19 cellular contexts compared by ENCODE assay signal in genomic region chr9:115680226-115680625, GRCh38.
DNase-seq lines count a peak whose midpoint lies in the region; ATAC-seq and TF ChIP-seq lines count a peak whose summit lies in the region.
"Had no signal": no experiment of that assay in that cellular context is flagged by ENCODE, and none has a peak within 500 bp of the region (broad histone marks: within the 10 kb centered on the region; RNA-seq: fewer than 3 reads in every experiment).

No MANE protein-coding gene starts in this region.

- no peak for TF ChIP-seq RAD21 in IMR-90 (IDR thresholded peaks at IDR 0.05; ENCODE audit: low read length)

- H3K23ac ChIP-seq in IMR-90 (ENCODE audit: low read depth, low read length) = peak overlapping the region; percentile 21; the same call in 1 of the 2 replicates

- H3K56ac ChIP-seq in IMR-90 (ENCODE audit: extremely low read depth, insufficient read depth, low read length) = no peak overlapping the region

- peak overlapping the region; percentile 50 for H4K91ac ChIP-seq in IMR-90 (ENCODE audit: insufficient read depth, low read depth, low read length)

- no peaks in the 10 kb centered on the region for H4K20me1 ChIP-seq in IMR-90 (ENCODE audit: insufficient read depth, low read length)

- H2BK5ac ChIP-seq in IMR-90 (ENCODE audit: low read depth, low read length, poor library complexity, severe bottlenecking) = no peak overlapping the region

- peaks cover 3% of the 10 kb centered on the region; the same call in 1 of the 2 replicates for H3K9me1 ChIP-seq in IMR-90 (ENCODE audit: insufficient read depth, low read length)

- H2AFZ ChIP-seq in ACC112 (ENCODE audit: low read length, unreplicated experiment) (peak overlapping the region; percentile 81), IMR-90 (replicated peaks; ENCODE audit: low read length, poor library complexity) (no peak overlapping the region)

- DNase-seq in IMR-90 = peak; percentile 42
- DNase-seq in astrocyte of the spinal cord (ENCODE audit: low read depth, low spot score) = peak; percentile 18
- DNase-seq in foreskin keratinocyte = no peak
- DNase-seq in OCI-M2 (lab: John Stamatoyannopoulos, UW; ENCODE audit: unreplicated experiment) = no peak
- DNase-seq in ecto neural progenitor cell (ENCODE audit: low spot score) = no peak
- DNase-seq in LoVo (ENCODE audit: low spot score) = no peak
- no peak for DNase-seq in HK-2 (ENCODE audit: unreplicated experiment)
- DNase-seq: DMS 273 treated with DMSO at 0.1 percent for 48 hours, KBM-7, NCI-H1048, NCI-H2081 treated with DMSO at 0.1 percent for 48 hours, NCI-H2227 treated with DMSO at 0.1 percent for 48 hours, NCI-H524 had no signal

- no peaks in the 10 kb centered on the region for H3K9me3 ChIP-seq in IMR-90 (ENCODE audit: control insufficient read depth, insufficient read depth, low read length)

- TF ChIP-seq CTCF in IMR-90 (conservative IDR thresholded peaks at IDR 0.05; ENCODE audit: low read depth, low read length) (no peak), astrocyte of the spinal cord (IDR thresholded peaks at IDR 0.05; ENCODE audit: low read depth, low read length) (no peak), foreskin keratinocyte (conservative IDR thresholded peaks at IDR 0.05) (no peak)

- TF ChIP-seq POLR2A in IMR-90 (IDR thresholded peaks at IDR 0.05; ENCODE audit: low read depth, low read length) = no peak

- H3K27ac ChIP-seq in ACC112 (ENCODE audit: low read depth, low read length) = peak overlapping the region; percentile 42
- H3K27ac ChIP-seq in IMR-90 (ENCODE audit: insufficient read depth, low read length) = no peak overlapping the region
- H3K27ac ChIP-seq in foreskin keratinocyte = peak overlapping the region; percentile 28
- H3K27ac ChIP-seq: C4-2B had no signal

- intact Hi-C loops in IMR-90 (cut with micrococcal nuclease) = no loop called here

- no peak for ATAC-seq in IMR-90 (ENCODE audit: low read depth)
- no peak for ATAC-seq in foreskin keratinocyte
- ATAC-seq: A549, HCT116, Panc1, Right ventricle myocardium inferior had no signal

- H2BK120ac ChIP-seq in IMR-90 (ENCODE audit: low read depth, low read length) = peak overlapping the region; percentile 72

- H3K4me2 ChIP-seq in IMR-90 (ENCODE audit: low read depth, low read length) = no peak overlapping the region; the same call in 1 of the 2 replicates
- H3K4me2 ChIP-seq: A549 had no signal

- POLR2A ChIA-PET in IMR-90 (lab: Charles Lee; ENCODE audit: unreplicated experiment) = no interaction called here

- peak overlapping the region; percentile 20 to 63; a peak in 2 of 4 replicates for H4K8ac ChIP-seq in IMR-90 (ENCODE audit: low read depth in 2 of 2, low read length in 2 of 2)

- CTCF ChIA-PET in IMR-90 (lab: Yijun Ruan, JAX) = interaction anchor here (0.5 kb wide), 1 partner anchor 9 kb away, joined by 3 read pairs; no protein-coding TSS in a partner anchor

- H3K36me3 ChIP-seq in ACC112 (ENCODE audit: insufficient read depth, low read length) (peaks cover 27% of the 10 kb centered on the region), IMR-90 (ENCODE audit: control insufficient read depth, insufficient read depth, low read length) (no peaks in the 10 kb centered on the region)

- no peak overlapping the region for H2AK9ac ChIP-seq in IMR-90 (replicated peaks; ENCODE audit: low read depth, low read length, poor library complexity)

- no CpG with 5 or more reads among the region's 1 CpG for WGBS in IMR-90 (ENCODE audit: extremely low coverage in 2 of 2, insufficient read length in 1 of 2), 2 experiments

- no peaks in the 10 kb centered on the region for H3K79me2 ChIP-seq in ACC112 (ENCODE audit: control insufficient read depth, insufficient read depth, low read length, unreplicated experiment)

- H4K5ac ChIP-seq in IMR-90 (ENCODE audit: low read depth, low read length) = peak overlapping the region; percentile 74; the same call in 1 of the 2 replicates

- H3K79me1 ChIP-seq in IMR-90 (ENCODE audit: low read depth in 1 of 2, low read length in 2 of 2) = no peaks in the 10 kb centered on the region

- peak overlapping the region; percentile 0; the same call in 1 of the 2 replicates for H2AK5ac ChIP-seq in IMR-90 (ENCODE audit: low read depth, low read length)

- H2BK15ac ChIP-seq in IMR-90 (ENCODE audit: low read depth, low read length) = peak overlapping the region; percentile 57; the same call in 2 of the 3 replicates

- H3K27me3 ChIP-seq in ACC112 (ENCODE audit: insufficient read depth, low read length) (no peaks in the 10 kb centered on the region), IMR-90 (ENCODE audit: control insufficient read depth, insufficient read depth, low read length) (no peaks in the 10 kb centered on the region), foreskin keratinocyte (no peaks in the 10 kb centered on the region)

- in situ Hi-C loops in IMR-90 (cut with MboI; ENCODE audit: low sequenced_read_pairs) = no loop called here
- in situ Hi-C loops in astrocyte of the spinal cord (cut with HindIII; ENCODE audit: low sequenced_read_pairs) = no loop called here

- peak overlapping the region; percentile 88; the same call in 1 of the 2 replicates for H3K4ac ChIP-seq in IMR-90 (ENCODE audit: low read depth, low read length)

- H2BK20ac ChIP-seq in IMR-90 (ENCODE audit: low read depth, low read length) = peak overlapping the region; percentile 87

- peak overlapping the region; percentile 34 for H3K14ac ChIP-seq in IMR-90 (replicated peaks; ENCODE audit: low read depth, low read length)

- peak overlapping the region; percentile 93 for H3K18ac ChIP-seq in IMR-90 (ENCODE audit: low read depth, low read length)

- no peak overlapping the region for H3K9ac ChIP-seq in IMR-90 (ENCODE audit: low read depth, low read length)

- dilution Hi-C loops in IMR-90 (cut with HindIII; ENCODE audit: low sequenced_read_pairs, unreplicated experiment) = no loop called here

- H3K4me1 ChIP-seq in ACC112 (ENCODE audit: control insufficient read depth, insufficient read depth, low read length, unreplicated experiment) = peaks cover 10% of the 10 kb centered on the region
- H3K4me1 ChIP-seq in IMR-90 (ENCODE audit: control insufficient read depth, insufficient read depth, low read length) = peaks cover 5% of the 10 kb centered on the region
- peaks cover 7% of the 10 kb centered on the region for H3K4me1 ChIP-seq in foreskin keratinocyte
- H3K4me1 ChIP-seq: A549 had no signal

- H3K4me3 ChIP-seq in ACC112 (ENCODE audit: low read depth, low read length) (no peak overlapping the region), IMR-90 (ENCODE audit: insufficient read depth, low read depth, low read length) (no peak overlapping the region), astrocyte of the spinal cord (ENCODE audit: low read depth, low read length) (no peak overlapping the region)
- H3K4me3 ChIP-seq: A549 had no signal

- no TSS peak for BruUV-seq in IMR-90 (replicated peaks; lab: Mats Ljungman, UMichigan)

TF ChIP-seq in IMR-90, 13 proteins besides CTCF, POLR2A, EP300 and RAD21:
- TF ChIP-seq MAZ (IDR thresholded peaks at IDR 0.05; ENCODE audit: borderline replicate concordance, low read depth, low read length) (no peak), MAFK (IDR thresholded peaks at IDR 0.05; ENCODE audit: low read depth, low read length) (no peak), FOS (IDR thresholded peaks at IDR 0.05; ENCODE audit: low read depth, low read length) (no peak), RCOR1 (IDR thresholded peaks at IDR 0.05; ENCODE audit: insufficient replicate concordance, low read length) (no peak), MXI1 (IDR thresholded peaks at IDR 0.05; ENCODE audit: borderline replicate concordance, low read depth, low read length) (no peak), CEBPB (IDR thresholded peaks at IDR 0.05; ENCODE audit: low read depth, low read length) (no peak), BHLHE40 (IDR thresholded peaks at IDR 0.05; ENCODE audit: low read depth, low read length) (no peak), NFE2L2 (IDR thresholded peaks at IDR 0.05; ENCODE audit: low read depth, low read length) (no peak), ELK1 (IDR thresholded peaks at IDR 0.05; ENCODE audit: borderline replicate concordance, low read depth, low read length) (no peak), CHD1 (IDR thresholded peaks at IDR 0.05; ENCODE audit: low read depth, low read length) (no peak), USF2 (IDR thresholded peaks at IDR 0.05; ENCODE audit: low read depth, low read length) (no peak), RFX5 (IDR thresholded peaks at IDR 0.05; ENCODE audit: low read depth, low read length) (no peak), SMC3 (IDR thresholded peaks at IDR 0.05; ENCODE audit: low read depth, low read length) (no peak)

Comparison
In these comparisons a context has a peak if more than half of its experiments do, and no peak if none do; other contexts are left out.
1. DNase-seq: peak in IMR-90 (single experiment) and astrocyte of the spinal cord (single experiment); none in foreskin keratinocyte (0 of 2), OCI-M2 (single experiment), ecto neural progenitor cell (single experiment), LoVo (single experiment) and HK-2 (single experiment).